17 cellular contexts compared by ENCODE assay signal in genomic region chr19:38606131-38606530, GRCh38. TPM values are rescaled to one million over a fixed set of nuclear protein-coding genes. Genes with fewer than 3 reads are reported as not detected.
DNase-seq lines count a peak whose midpoint lies in the region; ATAC-seq, FAIRE-seq and TF ChIP-seq lines count a peak whose summit lies in the region.
"Had no signal": no experiment of that assay in that cellular context is flagged by ENCODE, and none has a peak within 500 bp of the region (broad histone marks: within the 10 kb centered on the region; RNA-seq: fewer than 3 reads in every experiment).

No MANE protein-coding gene starts in this region.

- H3K36me3 ChIP-seq in ascending aorta, result no peaks in the 10 kb centered on the region
- H3K36me3 ChIP-seq: BE2C had no signal

- intact Hi-C loops in ascending aorta (cut with DNase I), result no loop called here

- peak overlapping the region; percentile 77 for H3K27ac Mint-ChIP-seq in central memory CD8-positive, alpha-beta T cell (ENCODE audit: low read depth)
- no peak overlapping the region for H3K27ac Mint-ChIP-seq in glutamatergic neuron (ENCODE audit: unreplicated experiment)

- H3K4me1 Mint-ChIP-seq in central memory CD8-positive, alpha-beta T cell, result peaks cover 26% of the 10 kb centered on the region
- H3K4me1 Mint-ChIP-seq in glutamatergic neuron (ENCODE audit: low read depth, unreplicated experiment), result no peaks in the 10 kb centered on the region

- H3K4me1 ChIP-seq in ascending aorta, result no peaks in the 10 kb centered on the region
- H3K4me1 ChIP-seq: BE2C had no signal

- H3K9me3 Mint-ChIP-seq in central memory CD8-positive, alpha-beta T cell, result no peaks in the 10 kb centered on the region
- H3K9me3 Mint-ChIP-seq in glutamatergic neuron (ENCODE audit: unreplicated experiment), result peaks cover 2% of the 10 kb centered on the region
- H3K9me3 Mint-ChIP-seq: CD4-positive, alpha-beta memory T cell had no signal

- no peak for FAIRE-seq in D721Med (lab: Jason Lieb, UNC)
- FAIRE-seq: GM12892, H54 had no signal

- H3K36me3 Mint-ChIP-seq in central memory CD8-positive, alpha-beta T cell (ENCODE audit: insufficient read depth), result peaks cover 66% of the 10 kb centered on the region
- H3K36me3 Mint-ChIP-seq in glutamatergic neuron (ENCODE audit: unreplicated experiment), result no peaks in the 10 kb centered on the region

- H3K27me3 Mint-ChIP-seq in central memory CD8-positive, alpha-beta T cell, result no peaks in the 10 kb centered on the region
- peaks cover 2% of the 10 kb centered on the region for H3K27me3 Mint-ChIP-seq in glutamatergic neuron (ENCODE audit: unreplicated experiment)
- H3K27me3 Mint-ChIP-seq: CD4-positive, alpha-beta memory T cell had no signal

- DNase-seq in D721Med (ENCODE audit: insufficient read length, low spot score) (peak; percentile 76), NCI-H82 treated with DMSO at 0.1 percent for 48 hours (lab: John Stamatoyannopoulos, UW; ENCODE audit: unreplicated experiment) (peak; percentile 79), retinal pigment epithelial cell (ENCODE audit: low read depth) (peak; percentile 93), hippocampal formation (lab: John Stamatoyannopoulos, UW) (no peak), glutamatergic neuron (no peak), ascending aorta (ENCODE audit: low spot score in 2 of 2) (no peak)
- DNase-seq in central memory CD8-positive, alpha-beta T cell (ENCODE audit: low spot score in 2 of 2), result no peak
- DNase-seq: BE2C; CD4-positive, alpha-beta memory T cell; DMS153; DMS79 treated with DMSO at 0.1 percent for 48 hours; EL; GDM1 had no signal

- H3K9me3 ChIP-seq in ascending aorta, result no peaks in the 10 kb centered on the region
- H3K9me3 ChIP-seq: BE2C had no signal

- no peak for ATAC-seq in central memory CD8-positive, alpha-beta T cell (replicated peaks; ENCODE audit: extremely low read depth, poor library complexity, severe bottlenecking)
- no peak for ATAC-seq in GM21529 (IDR thresholded peaks at IDR 0.05; ENCODE audit: unreplicated experiment)

- no peaks in the 10 kb centered on the region for H3K27me3 ChIP-seq in ascending aorta
- H3K27me3 ChIP-seq: BE2C had no signal

- no peak overlapping the region for H3K27ac ChIP-seq in ascending aorta
- H3K27ac ChIP-seq: C4-2B had no signal

- TF ChIP-seq CTCF in D721Med (IDR thresholded peaks at IDR 0.05; ENCODE audit: insufficient read depth, missing control alignments) (no peak), retinal pigment epithelial cell (conservative IDR thresholded peaks at IDR 0.05; ENCODE audit: low read depth, low read length) (no peak), glutamatergic neuron (IDR thresholded peaks at IDR 0.05; ENCODE audit: partially characterized antibody, unreplicated experiment) (no peak), ascending aorta (IDR thresholded peaks at IDR 0.05) (no peak)

- H3K4me3 ChIP-seq in retinal pigment epithelial cell (ENCODE audit: low read length) (no peak overlapping the region), ascending aorta (no peak overlapping the region)

- H3K4me3 Mint-ChIP-seq in central memory CD8-positive, alpha-beta T cell, result no peak overlapping the region
- H3K4me3 Mint-ChIP-seq in glutamatergic neuron (ENCODE audit: unreplicated experiment), result no peak overlapping the region
- H3K4me3 Mint-ChIP-seq: CD4-positive, alpha-beta memory T cell had no signal

RNA-seq across cellular contexts. Expression of gene MAP4K1, which starts 11.6 kb away (rescaled TPM):
- total RNA-seq in glutamatergic neuron (ENCODE audit: unreplicated experiment), result 6.3 TPM
- 15.1 TPM for total RNA-seq in ascending aorta

RNA-seq across cellular contexts. Expression of gene EIF3K, which starts 12.9 kb away (rescaled TPM):
- total RNA-seq in glutamatergic neuron (ENCODE audit: unreplicated experiment), result 247 TPM
- total RNA-seq in ascending aorta, result 696 TPM

RNA-seq across cellular contexts. Expression of gene ACTN4, which starts 41.3 kb away (rescaled TPM):
- total RNA-seq in glutamatergic neuron (ENCODE audit: unreplicated experiment), result 975 TPM
- 1,036 TPM for total RNA-seq in ascending aorta

Comparison
In these comparisons a context has a peak if more than half of its experiments do, and no peak if none do; other contexts are left out.
1. DNase-seq: peak in D721Med (single experiment), NCI-H82 treated with DMSO at 0.1 percent for 48 hours (single experiment) and retinal pigment epithelial cell (single experiment); none in central memory CD8-positive, alpha-beta T cell (0 of 2), hippocampal formation (0 of 2), glutamatergic neuron (single experiment) and ascending aorta (0 of 2).